ENCODE assay signal across 14 cellular contexts in the genomic region with DNA sequence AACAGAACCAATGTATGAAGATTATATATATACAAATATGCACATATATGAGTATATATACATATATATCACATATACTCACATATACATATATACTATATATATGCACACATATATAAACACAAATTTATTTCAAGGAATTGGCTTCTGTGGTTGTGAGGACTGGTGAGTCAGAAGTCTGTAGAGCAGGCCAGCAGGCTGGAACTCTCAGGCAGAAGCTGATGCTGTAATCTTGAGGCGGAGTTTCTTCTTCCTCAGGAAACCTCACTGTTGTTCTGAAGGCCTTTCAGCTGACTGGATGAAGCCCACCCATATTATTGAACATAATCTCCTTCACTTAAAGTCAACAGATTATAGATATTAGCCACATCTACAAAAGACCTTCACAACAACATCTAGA.
DNase-seq lines count a peak whose midpoint lies in the region; ATAC-seq, FAIRE-seq and TF ChIP-seq lines count a peak whose summit lies in the region.
"Had no signal": no experiment of that assay in that cellular context is flagged by ENCODE, and none has a peak within 500 bp of the region (broad histone marks: within the 10 kb centered on the region; RNA-seq: fewer than 3 reads in every experiment).

No MANE protein-coding gene starts in this region.

- H3K4ac ChIP-seq in H1 (replicated peaks; ENCODE audit: insufficient read length, low read depth, low read length): no peak overlapping the region

- no peak overlapping the region for H2BK15ac ChIP-seq in H1 (ENCODE audit: low read length)

- H4K20me1 ChIP-seq in GM23248 (ENCODE audit: insufficient read depth): no peaks in the 10 kb centered on the region
- H4K20me1 ChIP-seq in H1 (replicated peaks in 1 of 2; ENCODE audit: control insufficient read depth in 1 of 2, insufficient read depth in 2 of 2, low read length in 2 of 2): no peaks in the 10 kb centered on the region
- H4K20me1 ChIP-seq in osteoblast (ENCODE audit: insufficient read depth, low read length): no peaks in the 10 kb centered on the region

- no peak overlapping the region for H4K8ac ChIP-seq in H1 (ENCODE audit: extremely low read depth, insufficient read depth, low read length)

- H3F3A ChIP-seq in GM23248 (ENCODE audit: insufficient read depth): no peaks in the 10 kb centered on the region

- H2BK20ac ChIP-seq in H1 (ENCODE audit: low read length): no peak overlapping the region

- no peak overlapping the region for H2BK120ac ChIP-seq in H1 (replicated peaks; ENCODE audit: low read depth, low read length)

- H4K91ac ChIP-seq in H1 (replicated peaks; ENCODE audit: insufficient read length, low read length): no peak overlapping the region

- no peak overlapping the region for H2BK5ac ChIP-seq in H1 (ENCODE audit: low read depth, low read length)

- no peak overlapping the region for H3K14ac ChIP-seq in H1 (ENCODE audit: insufficient read length)

- no peak overlapping the region for H3K9ac ChIP-seq in GM23248
- no peak overlapping the region for H3K9ac ChIP-seq in H1 (replicated peaks in 1 of 4; ENCODE audit: extremely low read depth in 1 of 4, low read depth in 3 of 4, low read length in 3 of 4)

- H2AK5ac ChIP-seq in H1 (ENCODE audit: low read depth, low read length): no peak overlapping the region

- H3K9me2 ChIP-seq in GM23248 (ENCODE audit: insufficient read depth): no peaks in the 10 kb centered on the region

- POLR2A ChIA-PET in H1 (lab: Charles Lee; ENCODE audit: partially characterized antibody): no interaction called here
- POLR2A ChIA-PET in HEK293T (lab: Yijun Ruan, JAX): no interaction called here

- peak overlapping the region; percentile 81 for H2AFZ ChIP-seq in GM23248
- 0 out of 2 replicates have a peak overlapping the region, but pooled peaks have one; percentile 14 for H2AFZ ChIP-seq in H1 (ENCODE audit: low read length)
- peak overlapping the region; percentile 74 for H2AFZ ChIP-seq in osteoblast (ENCODE audit: low read length)

- H3K4me3 ChIP-seq in GM23248: no peak overlapping the region
- H3K4me3 ChIP-seq in H1 (ENCODE audit: extremely low read depth in 1 of 4, insufficient read depth in 2 of 4, low read depth in 3 of 4, low read length in 4 of 4): no peak overlapping the region
- no peak overlapping the region for H3K4me3 ChIP-seq in osteoblast (ENCODE audit: insufficient read depth, low read length)
- H3K4me3 ChIP-seq: cardiac muscle cell, right lobe of liver had no signal

- peak; percentile 87 for DNase-seq in GM23248
- peak; percentile 44 for DNase-seq in NCI-H226
- no peak for DNase-seq in H1 (ENCODE audit: low read depth in 1 of 2, low spot score in 2 of 2)
- peak; percentile 53 for DNase-seq in osteoblast (ENCODE audit: insufficient read length, low spot score, missing footprints)
- DNase-seq in activated CD4-positive, alpha-beta T cell treated with anti-CD3 and anti-CD28 coated beads for 48 hours: no peak
- DNase-seq in HEK293T (ENCODE audit: extremely low spot score): no peak
- DNase-seq: kidney; naive thymus-derived CD4-positive, alpha-beta T cell; NCI-H1092 treated with DMSO at 0.1 percent for 48 hours; NCI-H510A; right lobe of liver had no signal

- no peaks in the 10 kb centered on the region for H3K9me3 Mint-ChIP-seq in stimulated activated memory B cell treated with anti-CD40 and anti-IgM and Interleukin-4, amounts not matched to agents 10 μg/mL and 1 μg/mL and 100 μg/mL, for 72 hours

- no peak overlapping the region for H4K5ac ChIP-seq in H1 (ENCODE audit: insufficient read length, low read depth, low read length)

- H3K27ac Mint-ChIP-seq in stimulated activated memory B cell treated with anti-CD40 and anti-IgM and Interleukin-4, amounts not matched to agents 10 μg/mL and 1 μg/mL and 100 μg/mL, for 72 hours: no peak overlapping the region
- H3K27ac Mint-ChIP-seq: activated T-helper 1 cell treated with anti-CD3 and anti-CD28 coated beads, Interleukin-12 subunit alpha, Interleukin-12 subunit beta, Interleukin-2, Interleukin-4 antibody, amounts not matched to agents 30 ng/mL and 10 ng/mL and 1 ng/mL, durations not matched to agents 14 hours and 24 hours and 36 hours; naive thymus-derived CD4-positive, alpha-beta T cell had no signal

- ATAC-seq in stimulated activated memory B cell treated with anti-CD40 and anti-IgM and Interleukin-4, amounts not matched to agents 10 μg/mL and 1 μg/mL and 100 μg/mL, for 72 hours: no peak
- ATAC-seq: naive thymus-derived CD4-positive, alpha-beta T cell; right lobe of liver had no signal

- no peak for TF ChIP-seq RAD21 in H1 (IDR thresholded peaks at IDR 0.05 in 1 of 2, conservative IDR thresholded peaks at IDR 0.05 in 1 of 2; ENCODE audit: low read depth in 2 of 2, low read length in 2 of 2)

- H3K4me1 ChIP-seq in GM23248 (ENCODE audit: insufficient read depth): peaks cover 6% of the 10 kb centered on the region
- peaks cover 0 to 3% (median 0%) of the 10 kb centered on the region in 4 experiments; a peak in 4 of 7 replicates for H3K4me1 ChIP-seq in H1 (replicated peaks in 1 of 4; ENCODE audit: control insufficient read depth in 3 of 4, insufficient read depth in 4 of 4, low read length in 3 of 4)
- peaks cover 3% of the 10 kb centered on the region for H3K4me1 ChIP-seq in osteoblast (ENCODE audit: insufficient read depth, low read length)
- H3K4me1 ChIP-seq: right lobe of liver had no signal

- H3K79me2 ChIP-seq in GM23248 (ENCODE audit: insufficient read depth): no peaks in the 10 kb centered on the region
- H3K79me2 ChIP-seq in H1 (ENCODE audit: control insufficient read depth in 1 of 2, insufficient read depth in 2 of 2, low read length in 2 of 2): no peaks in the 10 kb centered on the region
- H3K79me2 ChIP-seq in osteoblast (ENCODE audit: insufficient read depth, low read length): no peaks in the 10 kb centered on the region

- TF ChIP-seq EP300 in H1 (IDR thresholded peaks at IDR 0.05; ENCODE audit: borderline replicate concordance in 1 of 2, low read depth in 2 of 2, low read length in 2 of 2): no peak

- H3K23ac ChIP-seq in H1 (ENCODE audit: insufficient read length): no peak overlapping the region

- H3K56ac ChIP-seq in H1 (replicated peaks; ENCODE audit: insufficient read length, low read depth, low read length): no peak overlapping the region

- H3K23me2 ChIP-seq in H1 (ENCODE audit: low read depth, low read length): peaks cover 3% of the 10 kb centered on the region; the same call in 1 of the 2 replicates

- TF ChIP-seq POLR2A in H1 (IDR thresholded peaks at IDR 0.05; ENCODE audit: control extremely low read depth in 1 of 2, low read depth in 2 of 2, low read length in 2 of 2): no peak

- FAIRE-seq in H1 (lab: Jason Lieb, UNC): no peak

- no peak overlapping the region; the same call in 1 of the 2 replicates for H2BK12ac ChIP-seq in H1 (ENCODE audit: low read depth, low read length)

- H3K36me3 ChIP-seq in GM23248 (ENCODE audit: low read depth) (no peaks in the 10 kb centered on the region), H1 (ENCODE audit: control insufficient read depth in 2 of 4, insufficient read depth in 4 of 4, low read length in 3 of 4) (no peaks in the 10 kb centered on the region), osteoblast (ENCODE audit: insufficient read depth, low read length) (no peaks in the 10 kb centered on the region)
- H3K36me3 ChIP-seq: cardiac muscle cell, right lobe of liver had no signal

- no peak overlapping the region for H3K18ac ChIP-seq in H1 (ENCODE audit: extremely low read depth, low read length)

- H3K27me3 ChIP-seq in GM23248 (replicated peaks; ENCODE audit: insufficient read depth) (no peaks in the 10 kb centered on the region), H1 (replicated peaks in 1 of 4; ENCODE audit: control insufficient read depth in 3 of 4, extremely low read depth in 1 of 4, insufficient read depth in 3 of 4, low read length in 3 of 4) (no peaks in the 10 kb centered on the region), osteoblast (ENCODE audit: insufficient read depth, low read length) (no peaks in the 10 kb centered on the region)
- H3K27me3 ChIP-seq: cardiac muscle cell, right lobe of liver had no signal

- no peak overlapping the region for H3K4me2 ChIP-seq in GM23248 (ENCODE audit: unreplicated experiment)
- no peak overlapping the region for H3K4me2 ChIP-seq in H1 (ENCODE audit: insufficient read depth in 1 of 2, low read depth in 2 of 2, low read length in 2 of 2)
- H3K4me2 ChIP-seq in osteoblast (ENCODE audit: insufficient read depth, low read length): no peak overlapping the region

- peaks cover 11% of the 10 kb centered on the region for H3K36me3 Mint-ChIP-seq in stimulated activated memory B cell treated with anti-CD40 and anti-IgM and Interleukin-4, amounts not matched to agents 10 μg/mL and 1 μg/mL and 100 μg/mL, for 72 hours

- no peak for TF ChIP-seq CTCF in H1 (IDR thresholded peaks at IDR 0.05; ENCODE audit: control extremely low read depth in 1 of 3, insufficient read depth in 1 of 3, low read depth in 1 of 3, low read length in 3 of 3)
- TF ChIP-seq CTCF in osteoblast (IDR thresholded peaks at IDR 0.05; ENCODE audit: extremely low read depth, low read depth, low read length): no peak

- no peaks in the 10 kb centered on the region for H3K79me1 ChIP-seq in H1 (ENCODE audit: low read depth, low read length)

- CTCF ChIA-PET in H1 (lab: Charles Lee; ENCODE audit: partially characterized antibody): no interaction called here
- CTCF ChIA-PET in HEK293T (lab: Yijun Ruan, JAX): no interaction called here

- H3K27me3 Mint-ChIP-seq in stimulated activated memory B cell treated with anti-CD40 and anti-IgM and Interleukin-4, amounts not matched to agents 10 μg/mL and 1 μg/mL and 100 μg/mL, for 72 hours: no peaks in the 10 kb centered on the region
- H3K27me3 Mint-ChIP-seq: naive thymus-derived CD4-positive, alpha-beta T cell had no signal

- no peaks in the 10 kb centered on the region for H3K4me1 Mint-ChIP-seq in stimulated activated memory B cell treated with anti-CD40 and anti-IgM and Interleukin-4, amounts not matched to agents 10 μg/mL and 1 μg/mL and 100 μg/mL, for 72 hours

- no peaks in the 10 kb centered on the region for H3K9me3 ChIP-seq in GM23248 (ENCODE audit: low read depth)
- peaks cover 0 to 6% of the 10 kb centered on the region in 2 experiments; a peak in 1 of 4 replicates for H3K9me3 ChIP-seq in H1 (ENCODE audit: insufficient read depth in 2 of 2, low read depth in 1 of 2, low read length in 1 of 2)
- no peaks in the 10 kb centered on the region for H3K9me3 ChIP-seq in osteoblast (ENCODE audit: low read depth, low read length)
- H3K9me3 ChIP-seq: right lobe of liver had no signal

- in situ Hi-C loops in GM23248 (cut with MboI): no loop called here

- H3K27ac ChIP-seq in GM23248: peak overlapping the region; percentile 65
- H3K27ac ChIP-seq in H1 (ENCODE audit: low read depth, low read length): no peak overlapping the region
- H3K27ac ChIP-seq in osteoblast (ENCODE audit: low read depth, low read length): peak overlapping the region; percentile 20
- H3K27ac ChIP-seq: cardiac muscle cell, right lobe of liver had no signal

- H3K4me3 Mint-ChIP-seq in stimulated activated memory B cell treated with anti-CD40 and anti-IgM and Interleukin-4, amounts not matched to agents 10 μg/mL and 1 μg/mL and 100 μg/mL, for 72 hours: no peak overlapping the region
- H3K4me3 Mint-ChIP-seq: activated T-helper 1 cell treated with anti-CD3 and anti-CD28 coated beads, Interleukin-12 subunit alpha, Interleukin-12 subunit beta, Interleukin-2, Interleukin-4 antibody, amounts not matched to agents 30 ng/mL and 10 ng/mL and 1 ng/mL, durations not matched to agents 14 hours and 24 hours and 36 hours; naive thymus-derived CD4-positive, alpha-beta T cell had no signal

- WGBS in GM23248 (ENCODE audit: low coverage in 1 of 2, low lambda C conversion rate in 2 of 2, missing lambda C conversion rate in 2 of 2), 2 experiments: 11 to 12% methylated on average over 1 of the region's 1 CpG
- WGBS in H1 (ENCODE audit: extremely low coverage in 1 of 2, insufficient coverage in 1 of 2, insufficient read length in 1 of 2, insufficient replicate concordance in 2 of 2, low coverage in 1 of 2, low lambda C conversion rate in 2 of 2, missing lambda C conversion rate in 1 of 2), 2 experiments: 92% methylated on average over 1 of the region's 1 CpG; no CpG with 5 or more reads in 1 of the 2 experiments

Comparison
In these comparisons a context has a peak if more than half of its experiments do, and no peak if none do; other contexts are left out.
1. DNase-seq: peak in GM23248 (single experiment), NCI-H226 (single experiment) and osteoblast (single experiment); none in H1 (0 of 2), activated CD4-positive, alpha-beta T cell treated with anti-CD3 and anti-CD28 coated beads for 48 hours (single experiment) and HEK293T (single experiment).
2. H2AFZ ChIP-seq: peak in every context shown above with its lines; median percentile 81 in GM23248; 74 in osteoblast; 14 in H1.